ENCODE assay signal across 12 cellular contexts in the genomic region with DNA sequence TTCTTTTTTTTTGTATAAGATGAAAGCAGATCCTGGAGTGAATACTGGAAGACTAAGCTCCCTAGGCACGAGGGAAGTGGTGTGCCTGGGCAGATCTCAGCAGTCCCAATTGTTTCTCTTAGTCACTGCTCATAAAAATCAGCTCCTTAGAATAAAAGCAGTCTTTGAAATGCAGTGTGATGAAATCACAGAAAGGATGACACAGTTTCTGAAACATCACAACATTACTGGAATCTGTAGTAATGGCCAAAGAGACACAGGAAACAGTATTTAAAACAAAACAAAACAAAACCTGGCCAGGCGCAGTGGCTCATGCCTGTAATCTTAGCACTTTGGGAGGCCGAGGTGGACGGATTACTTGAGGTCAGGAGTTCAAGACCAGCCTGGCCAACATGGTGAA. TPM values are rescaled to one million over a fixed set of nuclear protein-coding genes. Genes with fewer than 3 reads are reported as not detected.
DNase-seq lines count a peak whose midpoint lies in the region; ATAC-seq, FAIRE-seq and TF ChIP-seq lines count a peak whose summit lies in the region.
"Had no signal": no experiment of that assay in that cellular context is flagged by ENCODE, and none has a peak within 500 bp of the region (broad histone marks: within the 10 kb centered on the region; RNA-seq: fewer than 3 reads in every experiment).

No MANE protein-coding gene starts in this region.

- intact Hi-C loops in tibial artery (cut with DNase I; ENCODE audit: low total_unique reads): no loop called here

- peak; percentile 70 for FAIRE-seq in H54 (lab: Jason Lieb, UNC)

- no peaks in the 10 kb centered on the region for H3K36me3 ChIP-seq in tibial artery

- ATAC-seq in SK-N-SH treated with all-trans-retinoic acid at 6 μM for 48 hours (peak; percentile 90), foreskin keratinocyte (peak; percentile 99), HG02642 (IDR thresholded peaks at IDR 0.05; ENCODE audit: poor library complexity, unreplicated experiment) (no peak)

- no peaks in the 10 kb centered on the region for H3K27me3 ChIP-seq in foreskin keratinocyte
- no peaks in the 10 kb centered on the region for H3K27me3 ChIP-seq in tibial artery

- no peaks in the 10 kb centered on the region for H3K9me3 ChIP-seq in tibial artery

- H3K27ac ChIP-seq in foreskin keratinocyte: peak overlapping the region; percentile 96
- H3K27ac ChIP-seq in tibial artery: peak overlapping the region; percentile 79 to 99

- peaks cover 5% of the 10 kb centered on the region for H3K4me1 ChIP-seq in foreskin keratinocyte
- peaks cover 0 to 54% (median 5%) of the 10 kb centered on the region in 4 donors for H3K4me1 ChIP-seq in tibial artery

- no peak overlapping the region for H3K4me3 ChIP-seq in tibial artery

- TF ChIP-seq POLR2A in H54 (IDR thresholded peaks at IDR 0.05; ENCODE audit: low read depth, low read length): no peak

- TF ChIP-seq CTCF in foreskin keratinocyte (conservative IDR thresholded peaks at IDR 0.05): no peak
- no peak for TF ChIP-seq CTCF in tibial artery (IDR thresholded peaks at IDR 0.05)

- peak; percentile 71 for DNase-seq in H54 (ENCODE audit: insufficient read length, low spot score)
- DNase-seq in foreskin keratinocyte: peak; percentile 96 to 99
- peak; percentile 50 to 72 for DNase-seq in tibial artery
- DNase-seq in AML-193 (lab: John Stamatoyannopoulos, UW): no peak
- DNase-seq in NCI-H748 treated with DMSO at 0.1 percent for 48 hours (lab: John Stamatoyannopoulos, UW): no peak
- DNase-seq: activated CD4-positive, alpha-beta T cell treated with anti-CD3 and anti-CD28 coated beads, Interleukin-2, amount 50 U/mL, for 48 hours; anterior cingulate cortex; hippocampal formation; NCI-H1105; SHP77 treated with DMSO at 0.1 percent for 48 hours had no signal

TF ChIP-seq in SK-N-SH treated with all-trans-retinoic acid at 6 μM for 48 hours, 23 proteins besides CTCF, POLR2A, EP300 and RAD21:
- no peak for TF ChIP-seq SNAI2 (CRISPR knock-in tag; IDR thresholded peaks at IDR 0.05)
- TF ChIP-seq, protein P1, sequence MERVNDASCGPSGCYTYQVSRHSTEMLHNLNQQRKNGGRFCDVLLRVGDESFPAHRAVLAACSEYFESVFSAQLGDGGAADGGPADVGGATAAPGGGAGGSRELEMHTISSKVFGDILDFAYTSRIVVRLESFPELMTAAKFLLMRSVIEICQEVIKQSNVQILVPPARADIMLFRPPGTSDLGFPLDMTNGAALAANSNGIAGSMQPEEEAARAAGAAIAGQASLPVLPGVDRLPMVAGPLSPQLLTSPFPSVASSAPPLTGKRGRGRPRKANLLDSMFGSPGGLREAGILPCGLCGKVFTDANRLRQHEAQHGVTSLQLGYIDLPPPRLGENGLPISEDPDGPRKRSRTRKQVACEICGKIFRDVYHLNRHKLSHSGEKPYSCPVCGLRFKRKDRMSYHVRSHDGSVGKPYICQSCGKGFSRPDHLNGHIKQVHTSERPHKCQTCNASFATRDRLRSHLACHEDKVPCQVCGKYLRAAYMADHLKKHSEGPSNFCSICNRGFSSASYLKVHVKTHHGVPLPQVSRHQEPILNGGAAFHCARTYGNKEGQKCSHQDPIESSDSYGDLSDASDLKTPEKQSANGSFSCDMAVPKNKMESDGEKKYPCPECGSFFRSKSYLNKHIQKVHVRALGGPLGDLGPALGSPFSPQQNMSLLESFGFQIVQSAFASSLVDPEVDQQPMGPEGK (CRISPR knock-in tag; IDR thresholded peaks at IDR 0.05; ENCODE audit: borderline replicate concordance): no peak
- TF ChIP-seq ISL1 (CRISPR knock-in tag; IDR thresholded peaks at IDR 0.05): peak; percentile 40

RNA-seq across cellular contexts. Expression of a gene that starts 34.7 kb away (rescaled TPM):
- 5.9 and 8.9 TPM in 2 replicates for total RNA-seq in foreskin keratinocyte
- 1.1 and 1.2 TPM in 2 replicates for polyA plus RNA-seq in foreskin keratinocyte

Comparison
In these comparisons a context has a peak if more than half of its experiments do, and no peak if none do; other contexts are left out.
1. DNase-seq: peak in H54 (single experiment), foreskin keratinocyte (2 of 2) and tibial artery (2 of 2); none in AML-193 (0 of 2) and NCI-H748 treated with DMSO at 0.1 percent for 48 hours (single experiment).